ENCODE assay signal across 9 cellular contexts in the genomic region with DNA sequence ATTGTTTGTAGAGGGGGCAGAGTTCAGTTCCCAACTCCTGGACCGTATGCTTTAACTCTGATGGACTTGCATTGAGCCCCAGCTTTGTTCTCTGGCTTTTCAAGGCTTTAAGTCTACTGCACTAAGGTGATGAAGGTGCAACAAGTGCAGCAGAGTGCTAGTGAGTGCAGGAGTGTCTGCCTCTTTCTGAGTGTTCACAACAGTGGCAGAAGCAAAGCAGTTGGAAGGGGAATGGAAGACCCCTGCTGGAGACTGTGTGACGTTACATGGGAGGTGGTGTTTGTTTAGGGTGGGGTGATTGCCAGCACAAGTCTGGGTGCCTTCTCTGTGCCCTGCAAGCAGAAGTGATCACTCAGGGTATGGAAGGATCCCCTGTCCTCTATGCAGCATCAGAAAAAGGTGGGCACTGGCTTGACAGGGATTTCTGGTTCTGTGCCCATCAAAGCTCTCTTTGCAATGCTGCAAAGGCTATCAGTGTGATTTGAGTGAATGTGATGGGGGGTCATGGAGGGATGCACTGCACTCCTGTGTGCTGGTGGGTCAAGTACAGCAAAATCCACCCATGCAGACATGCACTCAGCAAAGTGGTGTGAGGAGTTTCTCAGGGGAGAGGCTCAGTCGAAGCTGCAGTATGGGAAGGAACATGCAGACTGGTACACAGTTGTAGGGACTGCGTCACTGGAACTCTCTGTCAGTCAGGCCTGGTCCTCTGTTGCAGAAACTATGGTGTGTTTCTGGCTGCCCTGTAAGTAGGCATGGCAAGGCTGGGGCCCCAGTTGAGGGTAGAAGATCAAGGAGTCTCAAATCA.
DNase-seq lines count a peak whose midpoint lies in the region; TF ChIP-seq lines count a peak whose summit lies in the region.
"Had no signal": no experiment of that assay in that cellular context is flagged by ENCODE, and none has a peak within 500 bp of the region (broad histone marks: within the 10 kb centered on the region; RNA-seq: fewer than 3 reads in every experiment).

No MANE protein-coding gene starts in this region.

- H3T11ph ChIP-seq in H9 (ENCODE audit: low read length) = no peak overlapping the region

- H4K20me1 ChIP-seq in H9 (ENCODE audit: control insufficient read depth, insufficient read depth, insufficient read length) = no peaks in the 10 kb centered on the region

- H3K18ac ChIP-seq in H9 (ENCODE audit: insufficient read length, low read depth, low read length) = no peak overlapping the region

- H2AK5ac ChIP-seq in H9 (ENCODE audit: insufficient read length, low read length) = no peak overlapping the region

- no peaks in the 10 kb centered on the region for H3K79me1 ChIP-seq in H9 (ENCODE audit: insufficient read depth, low read depth, low read length, poor library complexity, severe bottlenecking)

- no peak overlapping the region for H3K4me3 Mint-ChIP-seq in H9
- H3K4me3 Mint-ChIP-seq: dendritic cell treated with granulocyte-macrophage colony-stimulating factor and Interleukin-4, amounts not matched to agents 40 ng/mL and 50 ng/mL, for 4 days had no signal

- no peak overlapping the region for H2BK120ac ChIP-seq in H9 (ENCODE audit: low read depth, low read length, poor library complexity, severe bottlenecking)

- H2BK20ac ChIP-seq in H9 (ENCODE audit: low read depth, low read length, poor library complexity, severe bottlenecking) = no peak overlapping the region

- DNase-seq in H9 = peak; percentile 70
- peak; percentile 53 for DNase-seq in NCI-H748 (lab: John Stamatoyannopoulos, UW; ENCODE audit: unreplicated experiment)
- peak; percentile 21 for DNase-seq in kidney glomerular epithelial cell (lab: John Stamatoyannopoulos, UW)
- no peak for DNase-seq in G401 (ENCODE audit: low spot score)
- no peak for DNase-seq in AG20443 (ENCODE audit: low spot score)
- no peak for DNase-seq in activated effector memory CD4-positive, alpha-beta T cell treated with Interleukin-2 at 50 U/mL for 16 hours
- no peak for DNase-seq in mesenteric fat pad (ENCODE audit: low spot score)

- H3K27me3 Mint-ChIP-seq in H9 (ENCODE audit: low read depth) = no peaks in the 10 kb centered on the region
- H3K27me3 Mint-ChIP-seq: dendritic cell treated with granulocyte-macrophage colony-stimulating factor and Interleukin-4, amounts not matched to agents 40 ng/mL and 50 ng/mL, for 4 days had no signal

- no peaks in the 10 kb centered on the region; the same call in 1 of the 2 replicates for H3K4me1 ChIP-seq in H9 (ENCODE audit: insufficient read depth, low read length)

- no peaks in the 10 kb centered on the region for H3K79me2 ChIP-seq in H9 (ENCODE audit: insufficient read depth, low read length)

- WGBS in H9 (ENCODE audit: extremely low coverage, insufficient read length, low lambda C conversion rate) = no CpG with 5 or more reads among the region's 4 CpGs

- H4K5ac ChIP-seq in H9 (ENCODE audit: insufficient read length, low read depth, low read length) = peak overlapping the region; percentile 17

- no peak overlapping the region for H2BK15ac ChIP-seq in H9 (ENCODE audit: low read depth, low read length)

- no peak overlapping the region for H4K8ac ChIP-seq in H9 (replicated peaks; ENCODE audit: insufficient read length, low read depth, low read length)

- H3K9me3 ChIP-seq in H9 (ENCODE audit: control insufficient read depth, low read depth, low read length) = no peaks in the 10 kb centered on the region

- no peaks in the 10 kb centered on the region for H3K23me2 ChIP-seq in H9 (ENCODE audit: insufficient read length, low read depth, low read length, poor library complexity, severe bottlenecking)

- H4K91ac ChIP-seq in H9 (ENCODE audit: insufficient read length, low read depth, low read length) = no peak overlapping the region

- in situ Hi-C loops in G401 (cut with HindIII; ENCODE audit: low sequenced_read_pairs) = no loop called here

- H3K27ac ChIP-seq in H9 (ENCODE audit: insufficient read length, low read depth, low read length) = no peak overlapping the region

- no peak overlapping the region for H3K23ac ChIP-seq in H9 (ENCODE audit: insufficient read length, low read depth, low read length)

- no peak overlapping the region for H3K4ac ChIP-seq in H9 (ENCODE audit: low read depth, low read length)

- no peak overlapping the region for H2BK12ac ChIP-seq in H9 (ENCODE audit: insufficient read length, low read depth, low read length)

- no peak overlapping the region for H2AFZ ChIP-seq in H9 (ENCODE audit: low read length)

- H2BK5ac ChIP-seq in H9 (ENCODE audit: insufficient read length, low read length) = no peak overlapping the region

- H3K36me3 Mint-ChIP-seq in H9 (ENCODE audit: insufficient read depth in 1 of 3, low read depth in 3 of 3) = peaks cover 0 to 14% (median 11%) of the 10 kb centered on the region in 3 experiments; a peak in 4 of 7 replicates

- TF ChIP-seq CTCF in GM12874 (IDR thresholded peaks at IDR 0.05; ENCODE audit: insufficient read depth, low read depth, low read length) (peak; percentile 68), H9 (conservative IDR thresholded peaks at IDR 0.05) (peak; percentile 72)

- H3K9ac ChIP-seq in H9 (ENCODE audit: extremely low read depth, insufficient read length, low read length) = no peak overlapping the region

- H3K27me3 ChIP-seq in H9 (ENCODE audit: insufficient read depth, low read length) = no peaks in the 10 kb centered on the region

- H3K4me2 ChIP-seq in H9 (ENCODE audit: insufficient read depth, insufficient read length, low read length) = no peak overlapping the region

- H3K14ac ChIP-seq in H9 (ENCODE audit: insufficient read depth, low read length) = no peak overlapping the region

- H3K56ac ChIP-seq in H9 (ENCODE audit: insufficient read length, low read depth, low read length) = no peak overlapping the region

- peaks cover 25 to 27% of the 10 kb centered on the region in 2 experiments for H3K4me1 Mint-ChIP-seq in H9

- peak overlapping the region in 1 of 3 experiments; percentile 50; a peak in 2 of 7 replicates for H3K27ac Mint-ChIP-seq in H9
- H3K27ac Mint-ChIP-seq: dendritic cell treated with granulocyte-macrophage colony-stimulating factor and Interleukin-4, amounts not matched to agents 40 ng/mL and 50 ng/mL, for 4 days had no signal

- peaks cover 6% of the 10 kb centered on the region in 2 experiments; a peak in 2 of 5 replicates for H3K9me3 Mint-ChIP-seq in H9
- H3K9me3 Mint-ChIP-seq: dendritic cell treated with granulocyte-macrophage colony-stimulating factor and Interleukin-4, amounts not matched to agents 40 ng/mL and 50 ng/mL, for 4 days had no signal

Comparison
In these comparisons a context has a peak if more than half of its experiments do, and no peak if none do; other contexts are left out.
1. DNase-seq: peak in H9 (single experiment), NCI-H748 (single experiment) and kidney glomerular epithelial cell (single experiment); none in G401 (single experiment), AG20443 (single experiment), activated effector memory CD4-positive, alpha-beta T cell treated with Interleukin-2 at 50 U/mL for 16 hours (single experiment) and mesenteric fat pad (single experiment).